In genomic region chr15:47384316-47384715, GRCh38 we compare ENCODE assay signal across 10 cellular contexts.
DNase-seq lines count a peak whose midpoint lies in the region; ATAC-seq, FAIRE-seq and TF ChIP-seq lines count a peak whose summit lies in the region.
"Had no signal": no experiment of that assay in that cellular context is flagged by ENCODE, and none has a peak within 500 bp of the region (broad histone marks: within the 10 kb centered on the region; RNA-seq: fewer than 3 reads in every experiment).

No MANE protein-coding gene starts in this region.

- H3K36me3 Mint-ChIP-seq in T-cell: no peaks in the 10 kb centered on the region
- H3K36me3 Mint-ChIP-seq: activated naive CD4-positive, alpha-beta T cell treated with anti-CD3 and anti-CD28 coated beads, Interleukin-2, amount 10 ng/mL, durations not matched to agents 7 days and 5 days; memory B cell had no signal

- no peaks in the 10 kb centered on the region for H3K4me1 Mint-ChIP-seq in T-cell
- H3K4me1 Mint-ChIP-seq: activated naive CD4-positive, alpha-beta T cell treated with anti-CD3 and anti-CD28 coated beads, Interleukin-2, amount 10 ng/mL, durations not matched to agents 7 days and 5 days; memory B cell had no signal

- FAIRE-seq in GM12892 (lab: Jason Lieb, UNC): no peak

- no peak overlapping the region for H3K27ac Mint-ChIP-seq in T-cell
- H3K27ac Mint-ChIP-seq: activated naive CD4-positive, alpha-beta T cell treated with anti-CD3 and anti-CD28 coated beads, Interleukin-2, amount 10 ng/mL, durations not matched to agents 7 days and 5 days; memory B cell had no signal

- POLR2A ChIA-PET in T-cell (lab: Charles Lee): no interaction called here

- peaks cover 3% of the 10 kb centered on the region for H3K4me1 ChIP-seq in ovary (ENCODE audit: insufficient read depth)

- TF ChIP-seq POLR2A in ovary (IDR thresholded peaks at IDR 0.05): no peak
- TF ChIP-seq POLR2A in GM12892 (IDR thresholded peaks at IDR 0.05; ENCODE audit: low read depth, low read length): no peak

- H3K4me3 ChIP-seq in ovary: no peak overlapping the region

- DNase-seq in ELR (ENCODE audit: low read depth) (peak; percentile 67), RPMI7951 (ENCODE audit: low read depth) (peak; percentile 55), fibroblast of peridontal ligament (ENCODE audit: extremely low read depth) (peak; percentile 90), ovary (peak; percentile 26 to 55 (median 39)), T-cell (no peak), GM12892 (ENCODE audit: insufficient read length) (no peak), middle frontal gyrus (ENCODE audit: extremely low spot score, low spot score) (no peak), globus pallidus (ENCODE audit: low spot score) (no peak)
- DNase-seq: activated naive CD4-positive, alpha-beta T cell treated with anti-CD3 and anti-CD28 coated beads, Interleukin-2, amount 10 ng/mL, durations not matched to agents 7 days and 5 days had no signal

- no peaks in the 10 kb centered on the region for H3K27me3 ChIP-seq in ovary

- no peaks in the 10 kb centered on the region for H3K9me3 ChIP-seq in ovary

- H3K27me3 Mint-ChIP-seq in T-cell: no peaks in the 10 kb centered on the region
- H3K27me3 Mint-ChIP-seq: activated naive CD4-positive, alpha-beta T cell treated with anti-CD3 and anti-CD28 coated beads, Interleukin-2, amount 10 ng/mL, durations not matched to agents 7 days and 5 days; memory B cell had no signal

- CTCF ChIA-PET in T-cell (lab: Charles Lee): interaction anchor here in 1 of 2 donors (0.7 kb wide), 1 partner anchor 446 kb away, joined by 5 read pairs; no protein-coding TSS in a partner anchor

- no peak overlapping the region for H3K4me3 Mint-ChIP-seq in T-cell
- H3K4me3 Mint-ChIP-seq: activated naive CD4-positive, alpha-beta T cell treated with anti-CD3 and anti-CD28 coated beads, Interleukin-2, amount 10 ng/mL, durations not matched to agents 7 days and 5 days; memory B cell had no signal

- H3K36me3 ChIP-seq in ovary: no peaks in the 10 kb centered on the region

- 15 to 18% (median 17%) methylated on average over 3 of the region's 3 CpGs for WGBS in ovary, 3 donors

- TF ChIP-seq CTCF in ovary (IDR thresholded peaks at IDR 0.05): no peak

- H3K9me3 Mint-ChIP-seq in T-cell: peaks cover 0 to 2% (median 0%) of the 10 kb centered on the region in 3 donors
- H3K9me3 Mint-ChIP-seq: activated naive CD4-positive, alpha-beta T cell treated with anti-CD3 and anti-CD28 coated beads, Interleukin-2, amount 10 ng/mL, durations not matched to agents 7 days and 5 days had no signal

- TF ChIP-seq EP300 in ovary (IDR thresholded peaks at IDR 0.05): no peak

- no peak overlapping the region for H3K27ac ChIP-seq in ovary

- intact Hi-C loops in ovary (cut with DNase I): no loop called here

- no peak for ATAC-seq in T-cell (replicated peaks in 1 of 4)

Comparison
In these comparisons a context has a peak if more than half of its experiments do, and no peak if none do; other contexts are left out.
1. DNase-seq: peak in ELR (single experiment), RPMI7951 (single experiment), fibroblast of peridontal ligament (single experiment) and ovary (5 of 5); none in T-cell (0 of 34), GM12892 (single experiment), middle frontal gyrus (single experiment) and globus pallidus (single experiment).